28 cellular contexts compared by ENCODE assay signal in the genomic region with DNA sequence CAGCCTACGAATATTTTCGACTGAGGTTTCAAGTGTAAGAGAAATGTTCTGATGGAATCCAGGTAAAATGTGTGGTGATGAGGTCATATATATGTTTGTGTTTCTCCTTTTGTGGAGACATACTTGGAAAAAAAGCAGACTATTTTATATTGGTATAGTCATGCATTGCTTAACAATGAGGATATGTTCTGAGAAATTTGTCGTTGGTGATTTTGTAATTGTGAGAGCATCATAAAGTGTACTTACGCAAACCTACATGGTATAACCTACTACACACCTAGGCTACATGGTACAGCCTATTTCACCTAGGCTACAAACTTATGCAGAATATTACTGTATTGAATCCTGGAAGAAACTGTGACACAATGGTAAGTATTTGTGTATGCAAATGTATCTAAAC.
"Had no signal": no experiment of that assay in that cellular context is flagged by ENCODE, and none has a peak within 500 bp of the region (broad histone marks: within the 10 kb centered on the region; RNA-seq: fewer than 3 reads in every experiment).

No MANE protein-coding gene starts in this region.

- FAIRE-seq: islet of Langerhans, kidney, pancreas, small intestine had no signal

- H3K4me1 Mint-ChIP-seq: memory B cell; stimulated activated effector memory CD8-positive, alpha-beta T cell treated with anti-CD3 and anti-CD28 coated beads, Interleukin-12 subunit alpha, Interleukin-12 subunit beta, amount 100 ng/mL, for 72 hours; stimulated activated naive CD8-positive, alpha-beta T cell treated with anti-CD3 and anti-CD28 coated beads, Interleukin-15, amount 100 ng/mL, for 72 hours had no signal

- H3K4me3 ChIP-seq: left ventricle myocardium inferior, lung, mucosa of descending colon, pancreas, prostate gland, sigmoid colon, spleen, tibial nerve, uterus had no signal

- H3K27me3 Mint-ChIP-seq: memory B cell; naive thymus-derived CD4-positive, alpha-beta T cell; natural killer cell treated with Interleukin-12 subunit alpha and Interleukin-12 subunit beta and Interleukin-15 and Interleukin-18, amount 100 ng/mL, for 72 hours; stimulated activated naive CD8-positive, alpha-beta T cell treated with anti-CD3 and anti-CD28 coated beads, Interleukin-15, amount 100 ng/mL, for 72 hours; type B pancreatic cell had no signal

- H3K27ac ChIP-seq: left ventricle myocardium inferior, pancreas, prostate gland, sigmoid colon, spleen, tibial nerve, uterus had no signal

- DNase-seq: hypothalamus; immature natural killer cell; kidney; left ventricle myocardium inferior; midbrain; naive thymus-derived CD4-positive, alpha-beta T cell; nucleus accumbens; pancreas; posterior cingulate gyrus; retina; right cardiac atrium; sigmoid colon; small intestine; spleen; stimulated activated CD4-positive, alpha-beta T cell treated with anti-CD3 and anti-CD28 coated beads, Interleukin-4, amount 100 ng/mL, for 24 hours; stimulated activated naive CD4-positive, alpha-beta T cell treated with Interleukin-2 at 50 U/mL for 16 hours; stimulated activated naive CD8-positive, alpha-beta T cell treated with anti-CD3 and anti-CD28 coated beads, Interleukin-15, amount 100 ng/mL, for 72 hours; substantia nigra; uterus had no signal

- H3K36me3 Mint-ChIP-seq: memory B cell; naive thymus-derived CD4-positive, alpha-beta T cell; stimulated activated effector memory CD8-positive, alpha-beta T cell treated with anti-CD3 and anti-CD28 coated beads, Interleukin-12 subunit alpha, Interleukin-12 subunit beta, amount 100 ng/mL, for 72 hours; type B pancreatic cell had no signal

- H3K4me1 ChIP-seq: left ventricle myocardium inferior, pancreas, prostate gland, sigmoid colon, spleen, tibial nerve, uterus had no signal

- H3K27ac Mint-ChIP-seq: immature natural killer cell; memory B cell; naive thymus-derived CD4-positive, alpha-beta T cell; natural killer cell treated with Interleukin-12 subunit alpha and Interleukin-12 subunit beta and Interleukin-15 and Interleukin-18, amount 100 ng/mL, for 72 hours; stimulated activated effector memory CD8-positive, alpha-beta T cell treated with anti-CD3 and anti-CD28 coated beads, Interleukin-12 subunit alpha, Interleukin-12 subunit beta, amount 100 ng/mL, for 72 hours; stimulated activated naive CD8-positive, alpha-beta T cell treated with anti-CD3 and anti-CD28 coated beads, Interleukin-15, amount 100 ng/mL, for 72 hours; type B pancreatic cell had no signal

- H3K4me3 Mint-ChIP-seq: immature natural killer cell; memory B cell; naive thymus-derived CD4-positive, alpha-beta T cell; natural killer cell treated with Interleukin-12 subunit alpha and Interleukin-12 subunit beta and Interleukin-15 and Interleukin-18, amount 100 ng/mL, for 72 hours; stimulated activated effector memory CD8-positive, alpha-beta T cell treated with anti-CD3 and anti-CD28 coated beads, Interleukin-12 subunit alpha, Interleukin-12 subunit beta, amount 100 ng/mL, for 72 hours; stimulated activated naive CD8-positive, alpha-beta T cell treated with anti-CD3 and anti-CD28 coated beads, Interleukin-15, amount 100 ng/mL, for 72 hours; type B pancreatic cell had no signal

- H3K36me3 ChIP-seq: left ventricle myocardium inferior, pancreas, prostate gland, sigmoid colon, spleen, tibial nerve, uterus had no signal

- H3K9me3 ChIP-seq: left ventricle myocardium inferior, mucosa of descending colon, pancreas, prostate gland, sigmoid colon, spleen, tibial nerve, uterus had no signal

- H3K9me3 Mint-ChIP-seq: type B pancreatic cell had no signal

- H3K27me3 ChIP-seq: pancreas, sigmoid colon, spleen, tibial nerve, uterus had no signal
